Comparison of ENCODE assay signal across 19 cellular contexts in the genomic region with DNA sequence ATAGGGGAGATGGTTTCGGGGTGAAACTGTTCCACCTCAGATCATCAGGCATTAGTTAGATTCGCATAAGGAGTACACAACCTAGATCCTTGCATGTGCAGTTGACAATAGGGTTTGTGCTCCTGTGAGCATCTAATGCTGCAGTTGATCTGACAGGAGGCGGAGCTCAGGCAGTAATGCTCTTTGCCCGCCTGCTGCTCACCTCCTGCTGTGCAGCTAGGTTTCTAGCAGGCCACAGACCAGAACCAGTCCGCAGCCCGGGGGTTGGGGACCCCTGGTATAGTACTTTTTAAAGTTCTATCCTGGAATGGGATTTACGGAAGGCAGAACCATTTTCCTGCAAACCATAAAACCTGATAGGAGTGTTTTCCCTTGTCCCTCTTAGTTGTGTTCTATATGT. TPM values are rescaled to one million over a fixed set of nuclear protein-coding genes. Genes with fewer than 3 reads are reported as not detected.
DNase-seq lines count a peak whose midpoint lies in the region; TF ChIP-seq lines count a peak whose summit lies in the region.
"Had no signal": no experiment of that assay in that cellular context is flagged by ENCODE, and none has a peak within 500 bp of the region (broad histone marks: within the 10 kb centered on the region; RNA-seq: fewer than 3 reads in every experiment).

No MANE protein-coding gene starts in this region.

- H3K36me3 ChIP-seq in esophagus muscularis mucosa: peaks cover 0 to 1% (median under 1%) of the 10 kb centered on the region in 4 donors
- H3K36me3 ChIP-seq in neural progenitor cell: no peaks in the 10 kb centered on the region
- no peaks in the 10 kb centered on the region for H3K36me3 ChIP-seq in uterus
- H3K36me3 ChIP-seq in ovary: no peaks in the 10 kb centered on the region

- H3K4me1 ChIP-seq in esophagus muscularis mucosa (peaks cover 3 to 78% (median 66%) of the 10 kb centered on the region in 4 donors), neural progenitor cell (peaks cover 13% of the 10 kb centered on the region), uterus (no peaks in the 10 kb centered on the region), ovary (ENCODE audit: insufficient read depth) (peaks cover 1% of the 10 kb centered on the region)

- H3K4me3 Mint-ChIP-seq in neural progenitor cell: no peak overlapping the region
- H3K4me3 Mint-ChIP-seq in nephron progenitor cell: no peak overlapping the region
- H3K4me3 Mint-ChIP-seq: CD14-positive monocyte, HFFc6 had no signal

- intact Hi-C loops in esophagus muscularis mucosa (cut with DNase I): no loop called here
- intact Hi-C loops in uterus (cut with DNase I; ENCODE audit: low total_unique reads): no loop called here
- intact Hi-C loops in ovary (cut with DNase I): no loop called here

- H3K9me3 Mint-ChIP-seq in neural progenitor cell (no peaks in the 10 kb centered on the region), nephron progenitor cell (no peaks in the 10 kb centered on the region)
- H3K9me3 Mint-ChIP-seq: CD14-positive monocyte, HFFc6 had no signal

- H3K27me3 ChIP-seq in esophagus muscularis mucosa (no peaks in the 10 kb centered on the region), neural progenitor cell (no peaks in the 10 kb centered on the region), uterus (no peaks in the 10 kb centered on the region), ovary (no peaks in the 10 kb centered on the region)

- no peaks in the 10 kb centered on the region for H3F3A ChIP-seq in neural progenitor cell (ENCODE audit: low read depth)

- DNase-seq in NCI-H82 (lab: John Stamatoyannopoulos, UW) (peak; percentile 56), NCI-H82 treated with DMSO at 0.1 percent for 48 hours (lab: John Stamatoyannopoulos, UW; ENCODE audit: unreplicated experiment) (no peak), esophagus muscularis mucosa (ENCODE audit: extremely low spot score) (no peak), neural progenitor cell (ENCODE audit: low spot score) (peak; percentile 43), uterus (no peak), DMS 273 (lab: John Stamatoyannopoulos, UW; ENCODE audit: unreplicated experiment) (no peak), ovary (no peak), nephron progenitor cell (no peak)
- DNase-seq: DND-41, HFFc6, MV-4-11, NCI-H1694 treated with DMSO at 0.1 percent for 48 hours, NCI-H2107, NCI-H510A treated with DMSO at 0.1 percent for 48 hours, NCI-H774, SHP77 treated with DMSO at 0.1 percent for 48 hours had no signal

- H2AFZ ChIP-seq in neural progenitor cell (replicated peaks): no peak overlapping the region

- H3K9me3 ChIP-seq in esophagus muscularis mucosa (no peaks in the 10 kb centered on the region), neural progenitor cell (ENCODE audit: low read depth) (no peaks in the 10 kb centered on the region), uterus (no peaks in the 10 kb centered on the region), ovary (no peaks in the 10 kb centered on the region)

- peak overlapping the region; percentile 43 for H3K4me2 ChIP-seq in neural progenitor cell
- H3K4me2 ChIP-seq: KMS-11 had no signal

- H3K27ac Mint-ChIP-seq in neural progenitor cell (no peak overlapping the region), nephron progenitor cell (no peak overlapping the region)
- H3K27ac Mint-ChIP-seq: CD14-positive monocyte, HFFc6 had no signal

- WGBS in esophagus muscularis mucosa: 92% methylated on average over 7 of the region's 7 CpGs
- WGBS in ovary, 3 donors: 91 to 95% (median 93%) methylated on average over 7 of the region's 7 CpGs

- peaks cover 7% of the 10 kb centered on the region for H4K20me1 ChIP-seq in neural progenitor cell (ENCODE audit: low read depth)

- H3K4me1 Mint-ChIP-seq in neural progenitor cell (peaks cover 3% of the 10 kb centered on the region), nephron progenitor cell (peaks cover 4% of the 10 kb centered on the region)
- H3K4me1 Mint-ChIP-seq: CD14-positive monocyte had no signal

- no peak overlapping the region for H3K9ac ChIP-seq in neural progenitor cell
- H3K9ac ChIP-seq: KMS-11 had no signal

- H3K4me3 ChIP-seq in esophagus muscularis mucosa (no peak overlapping the region), neural progenitor cell (no peak overlapping the region), uterus (no peak overlapping the region), ovary (no peak overlapping the region)

- no peak for TF ChIP-seq CTCF in esophagus muscularis mucosa (IDR thresholded peaks at IDR 0.05)
- no peak for TF ChIP-seq CTCF in neural progenitor cell (IDR thresholded peaks at IDR 0.05)
- TF ChIP-seq CTCF in uterus (IDR thresholded peaks at IDR 0.05): no peak
- no peak for TF ChIP-seq CTCF in ovary (IDR thresholded peaks at IDR 0.05)
- no peak for TF ChIP-seq CTCF in nephron progenitor cell (IDR thresholded peaks at IDR 0.05)

- H3K79me2 ChIP-seq in neural progenitor cell (ENCODE audit: low read depth): no peaks in the 10 kb centered on the region

- no peaks in the 10 kb centered on the region for H3K27me3 Mint-ChIP-seq in neural progenitor cell (ENCODE audit: insufficient read depth, low read depth)
- no peaks in the 10 kb centered on the region for H3K27me3 Mint-ChIP-seq in nephron progenitor cell (ENCODE audit: low read depth, poor library complexity)

- no peak for TF ChIP-seq POLR2A in esophagus muscularis mucosa (IDR thresholded peaks at IDR 0.05; ENCODE audit: low read depth)
- TF ChIP-seq POLR2A in uterus (IDR thresholded peaks at IDR 0.05): no peak
- TF ChIP-seq POLR2A in ovary (IDR thresholded peaks at IDR 0.05): no peak

- H3K36me3 Mint-ChIP-seq in neural progenitor cell (peaks cover 17% of the 10 kb centered on the region), nephron progenitor cell (ENCODE audit: low read depth) (peaks cover 42% of the 10 kb centered on the region)

- no peak for TF ChIP-seq EP300 in esophagus muscularis mucosa (IDR thresholded peaks at IDR 0.05)
- TF ChIP-seq EP300 in ovary (IDR thresholded peaks at IDR 0.05): no peak

- H3K27ac ChIP-seq in esophagus muscularis mucosa (replicated peaks in 1 of 4): peak overlapping the region in 3 of 4 donors; percentile 31 to 87 (median 83)
- no peak overlapping the region for H3K27ac ChIP-seq in neural progenitor cell
- H3K27ac ChIP-seq in uterus: peak overlapping the region; percentile 70 to 84
- no peak overlapping the region for H3K27ac ChIP-seq in ovary
- H3K27ac ChIP-seq: 22Rv1, KMS-11 had no signal

RNA-seq across cellular contexts. Expression of a gene that starts 54.6 kb away (rescaled TPM):
- total RNA-seq in esophagus muscularis mucosa (10 to 100 TPM in 1 of 4 donors, 1 to 10 TPM in 3; 9.1 to 13.6 (median 9.2) TPM), neural progenitor cell (ENCODE audit: low replicate concordance) (45.4 and 56.9 TPM in 2 replicates), uterus (10 to 100 TPM; 10.3 to 32.1 (median 21.3) TPM), ovary (10 to 100 TPM in 6 of 7 donors, 1 to 10 TPM in 1; 8.5 to 19.0 (median 17.0) TPM)
- 10 to 100 TPM in 1 of 2 donors, 1 to 10 TPM in 1; 8.2 to 17.1 TPM for polyA plus RNA-seq in ovary

Comparison
In these comparisons a context has a peak if more than half of its experiments do, and no peak if none do; other contexts are left out.
1. DNase-seq: peak in NCI-H82 (single experiment) and neural progenitor cell (single experiment); none in NCI-H82 treated with DMSO at 0.1 percent for 48 hours (single experiment), esophagus muscularis mucosa (single experiment), uterus (0 of 2), DMS 273 (single experiment), ovary (0 of 5) and nephron progenitor cell (single experiment).
2. H3K27ac ChIP-seq: peak in esophagus muscularis mucosa (3 of 4) and uterus (2 of 2); none in neural progenitor cell (single experiment) and ovary (0 of 2).